Comparison of ENCODE assay signal across 12 cellular contexts in the genomic region with DNA sequence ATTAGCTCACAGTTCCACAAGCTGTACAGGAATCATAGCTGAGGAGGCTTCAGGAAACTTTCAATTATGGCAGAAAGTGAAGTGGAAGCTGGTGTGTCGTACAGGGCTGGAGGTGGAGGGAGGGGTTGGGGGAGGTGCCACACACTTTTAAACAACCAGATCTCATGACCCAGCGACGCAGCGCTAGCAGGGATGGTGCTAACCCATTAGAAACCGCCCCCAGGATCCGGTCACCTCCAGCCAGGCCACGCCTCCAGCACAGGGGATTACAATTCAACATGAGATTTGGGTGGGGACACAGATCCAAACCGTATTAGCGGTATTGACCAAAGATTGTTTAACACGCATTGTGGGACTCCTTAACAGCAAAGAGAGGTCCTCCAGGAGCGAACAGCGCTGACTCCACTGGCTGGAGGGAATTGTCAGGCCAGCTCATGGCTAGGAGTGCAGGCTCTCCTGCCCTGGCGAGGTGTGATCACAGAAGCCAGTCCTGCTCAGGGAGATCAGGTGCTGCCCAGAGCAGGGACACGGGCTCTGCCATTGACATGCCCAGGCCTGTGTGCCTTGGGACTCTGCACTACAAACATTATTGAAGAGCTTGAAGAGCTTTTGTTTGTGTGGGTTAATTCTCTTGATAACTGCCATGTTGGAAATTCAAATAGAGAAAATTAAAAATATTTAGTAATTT.
"Had no signal": no experiment of that assay in that cellular context is flagged by ENCODE, and none has a peak within 500 bp of the region (broad histone marks: within the 10 kb centered on the region; RNA-seq: fewer than 3 reads in every experiment).

No MANE protein-coding gene starts in this region.

- H3K27me3 Mint-ChIP-seq: activated naive CD8-positive, alpha-beta T cell had no signal

- H3K27ac ChIP-seq: right atrium auricular region had no signal

- H3K4me1 ChIP-seq: right atrium auricular region had no signal

- H3K27ac Mint-ChIP-seq: activated naive CD8-positive, alpha-beta T cell; stimulated activated effector memory CD8-positive, alpha-beta T cell treated with anti-CD3 and anti-CD28 coated beads, Interleukin-12 subunit alpha, Interleukin-12 subunit beta, amount 100 ng/mL, for 72 hours; T-helper 2 cell treated with Interferon-gamma antibody and Interleukin-4, amounts not matched to agents 5 μg/mL and 100 μg/mL, for 36 hours had no signal

- DNase-seq: activated CD4-positive, alpha-beta T cell treated with anti-CD3 and anti-CD28 coated beads, Interleukin-2, amount 50 U/mL, for 4 hours; activated CD4-positive, CD25-positive, alpha-beta regulatory T cell treated with anti-CD3 and anti-CD28 coated beads, Interleukin-2, amount 50 U/mL, for 72 hours; activated gamma-delta T cell; activated T-cell treated with anti-CD3 and anti-CD28 coated beads, Interleukin-2, amount 50 U/mL, for 4 hours; anterior cingulate cortex; kidney glomerular epithelial cell; SW 1271; trophoblast cell had no signal

- ATAC-seq: activated T-cell treated with anti-CD3 and anti-CD28 coated beads, Interleukin-2, amount 50 U/mL, for 4 hours; stimulated activated effector memory CD8-positive, alpha-beta T cell treated with anti-CD3 and anti-CD28 coated beads, Interleukin-12 subunit alpha, Interleukin-12 subunit beta, amount 100 ng/mL, for 72 hours had no signal

- H3K9me3 Mint-ChIP-seq: activated T-cell treated with anti-CD3 and anti-CD28 coated beads, Interleukin-2, amount 50 U/mL, for 4 hours; stimulated activated effector memory CD8-positive, alpha-beta T cell treated with anti-CD3 and anti-CD28 coated beads, Interleukin-12 subunit alpha, Interleukin-12 subunit beta, amount 100 ng/mL, for 72 hours; T-helper 2 cell treated with Interferon-gamma antibody and Interleukin-4, amounts not matched to agents 5 μg/mL and 100 μg/mL, for 36 hours had no signal

- H3K4me3 ChIP-seq: right atrium auricular region had no signal

- H3K9me3 ChIP-seq: right atrium auricular region had no signal

- H3K4me3 Mint-ChIP-seq: activated naive CD8-positive, alpha-beta T cell; activated T-cell treated with anti-CD3 and anti-CD28 coated beads, Interleukin-2, amount 50 U/mL, for 4 hours; stimulated activated effector memory CD8-positive, alpha-beta T cell treated with anti-CD3 and anti-CD28 coated beads, Interleukin-12 subunit alpha, Interleukin-12 subunit beta, amount 100 ng/mL, for 72 hours; T-helper 2 cell treated with Interferon-gamma antibody and Interleukin-4, amounts not matched to agents 5 μg/mL and 100 μg/mL, for 36 hours had no signal

- H3K27me3 ChIP-seq: right atrium auricular region had no signal
